ENCODE assay signal across 21 cellular contexts in genomic region chr13:29339386-29340272, GRCh38.
DNase-seq lines count a peak whose midpoint lies in the region; ATAC-seq and TF ChIP-seq lines count a peak whose summit lies in the region.
"Had no signal": no experiment of that assay in that cellular context is flagged by ENCODE, and none has a peak within 500 bp of the region (broad histone marks: within the 10 kb centered on the region; RNA-seq: fewer than 3 reads in every experiment).

No MANE protein-coding gene starts in this region.

- no peak overlapping the region for H2BK120ac ChIP-seq in neuronal stem cell (ENCODE audit: low read depth, low read length)

- no peak overlapping the region for H2AK5ac ChIP-seq in neuronal stem cell (ENCODE audit: low read depth, low read length)

- peak overlapping the region; percentile 56 for H3K14ac ChIP-seq in neuronal stem cell (ENCODE audit: low read length)

- peak; percentile 60 for DNase-seq in Right ventricle myocardium inferior (ENCODE audit: missing footprints)
- DNase-seq in left ventricle myocardium inferior: no peak
- DNase-seq in neuronal stem cell (ENCODE audit: low spot score): no peak
- no peak for DNase-seq in upper lobe of right lung
- no peak for DNase-seq in CD8-positive, alpha-beta memory T cell
- DNase-seq in colonic mucosa: no peak
- DNase-seq in activated T-cell treated with anti-CD3 and anti-CD28 coated beads, Interleukin-2, amount 50 U/mL, for 48 hours: no peak
- DNase-seq: AML-193; CD4-positive, alpha-beta T cell; CD8-positive, alpha-beta T cell; COR-L47; DMS 273 treated with DMSO at 0.1 percent for 48 hours; DMS153; DMS53; DMS79; GF-D8 had no signal

- CTCF ChIA-PET in CD8-positive, alpha-beta memory T cell (lab: Charles Lee): no interaction called here

- no peak overlapping the region for H3K4me3 ChIP-seq in left ventricle myocardium inferior
- H3K4me3 ChIP-seq in neuronal stem cell (ENCODE audit: low read length in 2 of 2): no peak overlapping the region
- no peak overlapping the region for H3K4me3 ChIP-seq in upper lobe of right lung
- no peak overlapping the region for H3K4me3 ChIP-seq in CD8-positive, alpha-beta memory T cell (ENCODE audit: low read length)
- no peak overlapping the region for H3K4me3 ChIP-seq in colonic mucosa
- H3K4me3 ChIP-seq: A549; BLaER1 treated with 17β-estradiol and CSF1 and Interleukin-3, amounts not matched to agents 10 nM and 100 nM had no signal

- peaks cover 2 to 11% (median 10%) of the 10 kb centered on the region in 5 donors for H3K9me3 Mint-ChIP-seq in CD8-positive, alpha-beta memory T cell

- no peak overlapping the region for H3K27ac Mint-ChIP-seq in CD8-positive, alpha-beta memory T cell
- H3K27ac Mint-ChIP-seq: B cell; CD4-positive, alpha-beta T cell; CD8-positive, alpha-beta T cell had no signal

- intact Hi-C loops in Right ventricle myocardium inferior (cut with DNase I) (no loop called here), left ventricle myocardium inferior (cut with micrococcal nuclease) (no loop called here), upper lobe of right lung (cut with DNase I) (no loop called here), colonic mucosa (cut with DNase I) (no loop called here)

- H3K36me3 Mint-ChIP-seq in CD8-positive, alpha-beta memory T cell: no peaks in the 10 kb centered on the region
- H3K36me3 Mint-ChIP-seq: CD8-positive, alpha-beta T cell had no signal

- no peak overlapping the region for H3K9ac ChIP-seq in neuronal stem cell (ENCODE audit: low read depth, low read length, poor library complexity)
- H3K9ac ChIP-seq in colonic mucosa (ENCODE audit: low read depth in 2 of 2, low read length in 2 of 2): no peak overlapping the region
- H3K9ac ChIP-seq: BLaER1 treated with 17β-estradiol and CSF1 and Interleukin-3, amounts not matched to agents 10 nM and 100 nM had no signal

- H4K8ac ChIP-seq in neuronal stem cell (ENCODE audit: low read depth, low read length): no peak overlapping the region

- H3K27me3 ChIP-seq in left ventricle myocardium inferior (ENCODE audit: low read depth) (no peaks in the 10 kb centered on the region), neuronal stem cell (ENCODE audit: control insufficient read depth in 3 of 3, insufficient read depth in 3 of 3, low read depth in 1 of 3, low read length in 3 of 3) (no peaks in the 10 kb centered on the region), upper lobe of right lung (no peaks in the 10 kb centered on the region), colonic mucosa (no peaks in the 10 kb centered on the region)
- H3K27me3 ChIP-seq in CD8-positive, alpha-beta memory T cell (ENCODE audit: insufficient read depth, low read length, poor library complexity, severe bottlenecking): no peaks in the 10 kb centered on the region
- H3K27me3 ChIP-seq: BLaER1 treated with 17β-estradiol and CSF1 and Interleukin-3, amounts not matched to agents 10 nM and 100 nM had no signal

- no peak overlapping the region for H3K4me2 ChIP-seq in neuronal stem cell (ENCODE audit: insufficient read depth, low read length, poor library complexity, severe bottlenecking)
- H3K4me2 ChIP-seq: A549; BLaER1 treated with 17β-estradiol and CSF1 and Interleukin-3, amounts not matched to agents 10 nM and 100 nM had no signal

- H2AFZ ChIP-seq in neuronal stem cell (ENCODE audit: low read length): no peak overlapping the region

- no peak for TF ChIP-seq CTCF in left ventricle myocardium inferior (IDR thresholded peaks at IDR 0.05; ENCODE audit: borderline replicate concordance)
- no peak for TF ChIP-seq CTCF in upper lobe of right lung (IDR thresholded peaks at IDR 0.05)
- TF ChIP-seq CTCF in colonic mucosa (IDR thresholded peaks at IDR 0.05): no peak

- H3K18ac ChIP-seq in neuronal stem cell (ENCODE audit: low read length): no peak overlapping the region

- no peak overlapping the region for H2BK5ac ChIP-seq in neuronal stem cell (ENCODE audit: low read length)

- H3K36me3 ChIP-seq in left ventricle myocardium inferior (no peaks in the 10 kb centered on the region), neuronal stem cell (replicated peaks in 1 of 2; ENCODE audit: control insufficient read depth in 2 of 2, insufficient read depth in 2 of 2, low read length in 2 of 2) (no peaks in the 10 kb centered on the region), upper lobe of right lung (no peaks in the 10 kb centered on the region), colonic mucosa (no peaks in the 10 kb centered on the region)
- H3K36me3 ChIP-seq in CD8-positive, alpha-beta memory T cell (ENCODE audit: insufficient read depth, low read length): no peaks in the 10 kb centered on the region
- H3K36me3 ChIP-seq: BLaER1 treated with 17β-estradiol and CSF1 and Interleukin-3, amounts not matched to agents 10 nM and 100 nM had no signal

- H3K4me1 ChIP-seq in left ventricle myocardium inferior (no peaks in the 10 kb centered on the region), neuronal stem cell (ENCODE audit: control insufficient read depth in 2 of 2, insufficient read depth in 1 of 2, low read depth in 1 of 2, low read length in 2 of 2) (no peaks in the 10 kb centered on the region), upper lobe of right lung (no peaks in the 10 kb centered on the region), colonic mucosa (no peaks in the 10 kb centered on the region)
- H3K4me1 ChIP-seq in CD8-positive, alpha-beta memory T cell (ENCODE audit: insufficient read depth, low read length): no peaks in the 10 kb centered on the region
- H3K4me1 ChIP-seq: A549 had no signal

- no peaks in the 10 kb centered on the region for H3K4me1 Mint-ChIP-seq in CD8-positive, alpha-beta memory T cell
- H3K4me1 Mint-ChIP-seq: B cell had no signal

- H4K91ac ChIP-seq in neuronal stem cell (ENCODE audit: low read depth, low read length, poor library complexity): no peak overlapping the region

- no peak overlapping the region for H3K27ac ChIP-seq in left ventricle myocardium inferior (replicated peaks)
- no peak overlapping the region for H3K27ac ChIP-seq in neuronal stem cell (replicated peaks; ENCODE audit: low read length)
- no peak overlapping the region for H3K27ac ChIP-seq in upper lobe of right lung
- no peak overlapping the region for H3K27ac ChIP-seq in CD8-positive, alpha-beta memory T cell (ENCODE audit: low read depth, low read length)
- H3K27ac ChIP-seq in colonic mucosa: no peak overlapping the region
- H3K27ac ChIP-seq: 22Rv1; A549; BLaER1 treated with 17β-estradiol and CSF1 and Interleukin-3, amounts not matched to agents 10 nM and 100 nM; C4-2B had no signal

- no peak overlapping the region for H2BK12ac ChIP-seq in neuronal stem cell (ENCODE audit: low read length)

- H2BK15ac ChIP-seq in neuronal stem cell (ENCODE audit: low read length): no peak overlapping the region

- ATAC-seq in Right ventricle myocardium inferior (no peak), upper lobe of right lung (peak; percentile 27)
- ATAC-seq: A549; CD8-positive, alpha-beta T cell had no signal

- H3K9me3 ChIP-seq in left ventricle myocardium inferior (replicated peaks): peaks cover 21% of the 10 kb centered on the region
- no peaks in the 10 kb centered on the region for H3K9me3 ChIP-seq in neuronal stem cell (replicated peaks in 1 of 2; ENCODE audit: control insufficient read depth in 2 of 2, insufficient read depth in 1 of 2, low read depth in 1 of 2, low read length in 2 of 2)
- peaks cover 4% of the 10 kb centered on the region for H3K9me3 ChIP-seq in upper lobe of right lung
- no peaks in the 10 kb centered on the region for H3K9me3 ChIP-seq in CD8-positive, alpha-beta memory T cell (ENCODE audit: low read length)
- H3K9me3 ChIP-seq in colonic mucosa: no peaks in the 10 kb centered on the region
- H3K9me3 ChIP-seq: A549 had no signal

- peaks cover 3% of the 10 kb centered on the region in 2 donors for H3K27me3 Mint-ChIP-seq in CD8-positive, alpha-beta memory T cell
- H3K27me3 Mint-ChIP-seq: CD4-positive, alpha-beta T cell had no signal

- H3K4ac ChIP-seq in neuronal stem cell (ENCODE audit: low read length): no peak overlapping the region

- POLR2A ChIA-PET in CD8-positive, alpha-beta memory T cell (lab: Charles Lee): no interaction called here

- no peaks in the 10 kb centered on the region for H3K79me1 ChIP-seq in neuronal stem cell (ENCODE audit: low read depth, low read length)

- WGBS in neuronal stem cell (ENCODE audit: extremely low coverage in 2 of 2, insufficient read length in 2 of 2, insufficient replicate concordance in 1 of 2), 2 donors: no CpG with 5 or more reads among the region's 44 CpGs

- no peak overlapping the region for H3K23ac ChIP-seq in neuronal stem cell (ENCODE audit: low read depth, low read length, poor library complexity)

- no peak overlapping the region for H3K4me3 Mint-ChIP-seq in CD8-positive, alpha-beta memory T cell
- H3K4me3 Mint-ChIP-seq: B cell; CD4-positive, alpha-beta T cell; CD8-positive, alpha-beta T cell had no signal
